ENCODE assay signal across 8 cellular contexts in genomic region chr3:4987374-4988296, GRCh38. TPM values are rescaled to one million over a fixed set of nuclear protein-coding genes. Genes with fewer than 3 reads are reported as not detected.
DNase-seq lines count a peak whose midpoint lies in the region; ATAC-seq and TF ChIP-seq lines count a peak whose summit lies in the region.

No MANE protein-coding gene starts in this region.

- no peak for ATAC-seq in naive thymus-derived CD8-positive, alpha-beta T cell
- ATAC-seq in HG03280 (IDR thresholded peaks at IDR 0.05; ENCODE audit: unreplicated experiment), result no peak

- DNase-seq in BE2C (no peak), MM.1S (no peak), choroid plexus epithelial cell (ENCODE audit: low read depth) (no peak), activated gamma-delta T cell treated with Interleukin-2 at 50 U/mL for 16 hours (no peak), AML-193 (lab: John Stamatoyannopoulos, UW) (no peak)
- no peak for DNase-seq in naive thymus-derived CD8-positive, alpha-beta T cell
- no peak for DNase-seq in effector CD4-positive, alpha-beta T cell

- peak overlapping the region; percentile 74 for H2AFZ ChIP-seq in MM.1S (ENCODE audit: low read length)

- no peaks in the 10 kb centered on the region for H3K9me3 Mint-ChIP-seq in naive thymus-derived CD8-positive, alpha-beta T cell

- peak overlapping the region in 6 of 10 donors; percentile 19 to 96 (median 56) for H3K27ac Mint-ChIP-seq in naive thymus-derived CD8-positive, alpha-beta T cell

- peak overlapping the region; percentile 64 for H3K4me2 ChIP-seq in MM.1S (ENCODE audit: low read depth, low read length)

- H3K4me1 Mint-ChIP-seq in naive thymus-derived CD8-positive, alpha-beta T cell, result peaks cover 12 to 61% (median 32%) of the 10 kb centered on the region in 4 donors

- H3K4me1 ChIP-seq in BE2C (peaks cover 6% of the 10 kb centered on the region), MM.1S (ENCODE audit: low read length) (peaks cover 13% of the 10 kb centered on the region)

- peak overlapping the region; percentile 46 for H3K4me3 ChIP-seq in BE2C (ENCODE audit: low read depth, low read length)
- H3K4me3 ChIP-seq in MM.1S (ENCODE audit: low read length), result peak overlapping the region; percentile 61
- peak overlapping the region; percentile 42 for H3K4me3 ChIP-seq in choroid plexus epithelial cell (ENCODE audit: low read depth, low read length)

- peak overlapping the region; percentile 47; the same call in 1 of the 2 replicates for H3K9ac ChIP-seq in MM.1S (ENCODE audit: low read length)

- H3K9me3 ChIP-seq in BE2C (no peaks in the 10 kb centered on the region), MM.1S (replicated peaks; ENCODE audit: insufficient read depth, low read length) (no peaks in the 10 kb centered on the region)

- peaks cover 20% of the 10 kb centered on the region for H3F3A ChIP-seq in MM.1S (ENCODE audit: insufficient read depth, low read length)

- H3K27me3 Mint-ChIP-seq in naive thymus-derived CD8-positive, alpha-beta T cell, result no peaks in the 10 kb centered on the region

- H3K27me3 ChIP-seq in BE2C (no peaks in the 10 kb centered on the region), MM.1S (replicated peaks; ENCODE audit: insufficient read depth, low read length) (no peaks in the 10 kb centered on the region)

- H3K9me2 ChIP-seq in MM.1S (replicated peaks; ENCODE audit: insufficient read depth, low read length), result no peaks in the 10 kb centered on the region

- H4K20me1 ChIP-seq in MM.1S (ENCODE audit: insufficient read depth, low read length), result no peaks in the 10 kb centered on the region

- TF ChIP-seq CTCF in BE2C (IDR thresholded peaks at IDR 0.05; ENCODE audit: low read depth, low read length), result no peak
- TF ChIP-seq CTCF in MM.1S (IDR thresholded peaks at IDR 0.05; ENCODE audit: low read length), result no peak
- no peak for TF ChIP-seq CTCF in choroid plexus epithelial cell (conservative IDR thresholded peaks at IDR 0.05; ENCODE audit: low read depth, low read length)

- POLR2A ChIA-PET in naive thymus-derived CD8-positive, alpha-beta T cell (lab: Charles Lee), result interaction anchor here (1.0 kb wide), 1 partner anchor 10 kb away, joined by 6 read pairs; no protein-coding TSS in a partner anchor

- H3K36me3 Mint-ChIP-seq in naive thymus-derived CD8-positive, alpha-beta T cell, result peaks cover 0 to 9% (median 4%) of the 10 kb centered on the region in 3 donors

- H3K36me3 ChIP-seq in BE2C (no peaks in the 10 kb centered on the region), MM.1S (replicated peaks; ENCODE audit: insufficient read depth, low read length) (no peaks in the 10 kb centered on the region)

- H3K79me2 ChIP-seq in MM.1S (ENCODE audit: low read length), result no peaks in the 10 kb centered on the region; the same call in 1 of the 2 replicates

- H3K4me3 Mint-ChIP-seq in naive thymus-derived CD8-positive, alpha-beta T cell, result peak overlapping the region; percentile 48 to 87 (median 84)

- H3K27ac ChIP-seq in MM.1S (ENCODE audit: low read length), result peak overlapping the region; percentile 29; the same call in 1 of the 2 replicates

RNA-seq across cellular contexts. Expression of gene BHLHE40, which starts 8.4 kb away (rescaled TPM):
- 21.8 TPM for polyA plus RNA-seq in BE2C (2012; ENCODE audit: insufficient read depth, insufficient read length, low read depth)
- total RNA-seq in naive thymus-derived CD8-positive, alpha-beta T cell, result 1 to 10 TPM; 4.5 to 5.1 TPM
- polyA plus RNA-seq in naive thymus-derived CD8-positive, alpha-beta T cell, result 1 to 10 TPM; 1.1 to 10.0 (median 1.8) TPM
